8 cellular contexts compared by ENCODE assay signal in the genomic region with DNA sequence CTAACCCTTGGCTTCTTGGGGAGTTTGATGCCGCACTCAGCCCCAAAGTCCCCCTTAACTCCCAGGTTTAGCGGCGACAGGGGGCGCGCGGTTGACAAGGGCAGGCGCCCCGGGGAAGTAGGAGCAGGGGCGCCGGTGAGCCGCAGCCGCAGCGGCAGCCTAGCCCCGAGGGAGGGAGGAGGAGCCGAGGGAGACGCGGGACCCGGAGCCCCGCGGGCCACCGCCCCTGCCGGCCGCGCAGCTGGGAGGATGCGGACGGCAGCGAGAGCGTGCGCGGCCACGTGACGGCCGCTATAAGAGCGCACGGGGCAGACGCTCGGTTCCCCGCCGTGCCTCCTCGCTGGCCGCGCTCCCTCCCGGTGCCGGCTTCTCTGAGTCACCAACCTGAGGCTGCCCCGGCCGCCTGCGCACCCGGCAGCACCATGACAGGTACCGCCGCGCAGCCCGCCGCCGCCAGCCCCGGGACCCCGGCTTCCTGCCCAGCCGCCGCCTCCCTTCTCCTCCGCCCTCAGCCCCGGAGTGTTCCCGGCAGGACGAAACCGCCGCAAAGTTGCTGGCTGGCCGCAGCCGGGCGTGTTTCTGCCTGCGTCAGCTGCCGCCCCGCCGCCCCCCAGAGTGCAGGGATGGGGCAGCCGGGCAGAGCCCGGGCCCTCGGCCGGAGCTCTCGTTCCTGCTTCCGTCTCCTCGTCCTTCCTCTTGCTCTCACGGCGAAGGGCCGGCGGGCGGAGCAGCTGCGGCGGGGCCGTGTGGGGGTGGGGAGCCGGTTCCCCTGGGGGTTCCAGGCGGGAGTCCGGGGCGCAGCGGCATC. TPM values are rescaled to one million over a fixed set of nuclear protein-coding genes. Genes with fewer than 3 reads are reported as not detected.
DNase-seq lines count a peak whose midpoint lies in the region; ATAC-seq and TF ChIP-seq lines count a peak whose summit lies in the region.

Gene GYG1, plus strand, starts transcription at position 322 of the 808 bp plus-strand sequence. Its CDS starts 101 bp downstream, at position 423.

- ATAC-seq in GM19395 (IDR thresholded peaks at IDR 0.05; ENCODE audit: unreplicated experiment) = peak; percentile 86
- ATAC-seq in HG03558 (IDR thresholded peaks at IDR 0.05; ENCODE audit: extremely low read depth, unreplicated experiment) = peak; percentile 78

- H3K4me3 Mint-ChIP-seq in CD8-positive, alpha-beta memory T cell = peak within 1 kb of the TSS; percentile 82 to 90 (median 86)

- no peaks in the 10 kb centered on the region for H3K27me3 ChIP-seq in CD8-positive, alpha-beta memory T cell (ENCODE audit: insufficient read depth, low read length, poor library complexity, severe bottlenecking)
- H3K27me3 ChIP-seq in OCI-LY3 (ENCODE audit: low read depth, low read length) (no peaks in the 10 kb centered on the region), mononuclear cell (ENCODE audit: insufficient read depth, low read length) (no peaks in the 10 kb centered on the region)

- H3K36me3 Mint-ChIP-seq in CD8-positive, alpha-beta memory T cell = peaks cover 6 to 37% (median 6%) of the 10 kb centered on the region in 3 donors

- H3K79me2 ChIP-seq in OCI-LY3 (ENCODE audit: low read length) = peaks cover 10% of the 10 kb centered on the region

- H3K27me3 Mint-ChIP-seq in CD8-positive, alpha-beta memory T cell = no peaks in the 10 kb centered on the region

- no peaks in the 10 kb centered on the region for H4K20me1 ChIP-seq in OCI-LY3 (ENCODE audit: insufficient read depth, low read length)

- peak within 1 kb of the TSS; percentile 87 to 97 (median 93) for H3K27ac Mint-ChIP-seq in CD8-positive, alpha-beta memory T cell

- POLR2A ChIA-PET in CD8-positive, alpha-beta memory T cell (lab: Charles Lee) = interaction anchor here (1.0 to 3.5 kb wide), 10 partner anchors 9 to 1772 kb away, joined by 3 to 17 read pairs (median 4); partner anchors contain the start of gene HPS3

- H3K4me1 ChIP-seq in CD8-positive, alpha-beta memory T cell (ENCODE audit: insufficient read depth, low read length) = peaks cover 26% of the 10 kb centered on the region
- H3K4me1 ChIP-seq in OCI-LY3 (ENCODE audit: low read length) (peaks cover 18% of the 10 kb centered on the region), mononuclear cell (ENCODE audit: insufficient read depth, low read length) (peaks cover 40% of the 10 kb centered on the region)

- H3K9me3 Mint-ChIP-seq in CD8-positive, alpha-beta memory T cell = no peaks in the 10 kb centered on the region

- DNase-seq in CD8-positive, alpha-beta memory T cell = peak; percentile 73 to 88 (median 78)
- DNase-seq in activated T-cell treated with anti-CD3 and anti-CD28 coated beads for 1 hour (ENCODE audit: low read depth) (peak; percentile 68), epithelial cell of esophagus (ENCODE audit: low read depth) (peak; percentile 85)
- DNase-seq in stimulated activated CD8-positive, alpha-beta memory T cell treated with anti-CD3 and anti-CD28 coated beads, Interleukin-4, amount 100 ng/mL, for 24 hours (ENCODE audit: low read depth) = peak; percentile 74

- H3K4me3 ChIP-seq in CD8-positive, alpha-beta memory T cell (ENCODE audit: low read length) = peak within 1 kb of the TSS; percentile 53
- H3K4me3 ChIP-seq in OCI-LY3 (ENCODE audit: low read length) (peak within 1 kb of the TSS; percentile 82), epithelial cell of esophagus (ENCODE audit: low read length) (peak within 1 kb of the TSS; percentile 63), mononuclear cell (ENCODE audit: low read length) (peak within 1 kb of the TSS; percentile 76)

- CTCF ChIA-PET in CD8-positive, alpha-beta memory T cell (lab: Charles Lee) = interaction anchor here (0.7 to 3.1 kb wide), 12 partner anchors 9 to 138 kb away, joined by 3 to 14 read pairs (median 4); partner anchors contain the start of genes HLTF and HPS3

- no peaks in the 10 kb centered on the region for H3K36me3 ChIP-seq in CD8-positive, alpha-beta memory T cell (ENCODE audit: insufficient read depth, low read length)
- peaks cover 8% of the 10 kb centered on the region for H3K36me3 ChIP-seq in OCI-LY3 (replicated peaks; ENCODE audit: low read depth, low read length)

- peak within 1 kb of the TSS; percentile 91 for H3K4me2 ChIP-seq in OCI-LY3 (ENCODE audit: low read length)

- peak within 1 kb of the TSS; percentile 68 for H3K27ac ChIP-seq in CD8-positive, alpha-beta memory T cell (ENCODE audit: low read depth, low read length)
- H3K27ac ChIP-seq in OCI-LY3 (ENCODE audit: low read length) = peak within 1 kb of the TSS; percentile 18

- TF ChIP-seq CTCF in OCI-LY3 (IDR thresholded peaks at IDR 0.05; ENCODE audit: low read depth, low read length) (peak; percentile 72), epithelial cell of esophagus (IDR thresholded peaks at IDR 0.05; ENCODE audit: insufficient read depth, low read depth, low read length, missing control alignments) (peak; percentile 10)

- peaks cover 43 to 52% (median 48%) of the 10 kb centered on the region in 3 donors for H3K4me1 Mint-ChIP-seq in CD8-positive, alpha-beta memory T cell

- peak within 1 kb of the TSS; percentile 85 for H2AFZ ChIP-seq in OCI-LY3 (ENCODE audit: low read depth, low read length)

- peak within 1 kb of the TSS; percentile 71 for H3K9ac ChIP-seq in OCI-LY3 (ENCODE audit: low read length)

- H3K9me3 ChIP-seq in CD8-positive, alpha-beta memory T cell (ENCODE audit: low read length) = no peaks in the 10 kb centered on the region
- no peaks in the 10 kb centered on the region for H3K9me3 ChIP-seq in OCI-LY3 (ENCODE audit: insufficient read depth, low read length)
- H3K9me3 ChIP-seq in mononuclear cell (ENCODE audit: low read depth, low read length) = no peaks in the 10 kb centered on the region

RNA-seq across cellular contexts. Expression of gene GYG1, which starts in this region (rescaled TPM):
- 10 to 100 TPM; 31.9 to 35.0 TPM for total RNA-seq in CD8-positive, alpha-beta memory T cell
- 78.3 TPM for polyA plus RNA-seq in CD8-positive, alpha-beta memory T cell
- total RNA-seq in mononuclear cell = 33.4 TPM

Comparison
In these comparisons a context has a peak if more than half of its experiments do, and no peak if none do; other contexts are left out.
1. Peak in every context shown above with its lines: DNase-seq, ATAC-seq, H3K4me3 ChIP-seq and H3K27ac ChIP-seq.